8 cellular contexts compared by ENCODE assay signal in the genomic region with DNA sequence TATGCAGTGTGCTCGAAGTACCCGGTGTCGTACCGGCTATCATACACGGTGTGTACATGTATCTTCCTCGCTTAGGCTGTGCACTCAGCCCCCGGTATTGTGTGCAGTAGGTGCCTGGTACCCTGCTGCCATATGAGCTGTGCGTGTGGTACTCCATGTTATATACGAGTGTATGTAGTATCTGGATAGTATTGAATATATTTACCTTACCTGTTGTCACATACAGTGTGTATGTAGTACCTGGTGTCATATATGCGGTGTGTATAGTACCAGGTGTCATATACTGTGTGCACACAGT. TPM values are rescaled to one million over a fixed set of nuclear protein-coding genes. Genes with fewer than 3 reads are reported as not detected.
DNase-seq lines count a peak whose midpoint lies in the region; ATAC-seq and TF ChIP-seq lines count a peak whose summit lies in the region.

No MANE protein-coding gene starts in this region.

- H3K27me3 ChIP-seq in right lobe of liver = no peaks in the 10 kb centered on the region
- no peaks in the 10 kb centered on the region for H3K27me3 ChIP-seq in transverse colon

- TF ChIP-seq CTCF in astrocyte of the cerebellum (IDR thresholded peaks at IDR 0.05; ENCODE audit: low read depth, low read length, missing control alignments) (no peak), right lobe of liver (IDR thresholded peaks at IDR 0.05) (no peak), transverse colon (IDR thresholded peaks at IDR 0.05) (no peak)

- H3K9me3 ChIP-seq in right lobe of liver = no peaks in the 10 kb centered on the region
- H3K9me3 ChIP-seq in transverse colon = no peaks in the 10 kb centered on the region

- peaks cover 0 to 14% (median 4%) of the 10 kb centered on the region in 4 donors for H3K4me1 ChIP-seq in right lobe of liver
- H3K4me1 ChIP-seq in transverse colon = peaks cover 13 to 26% (median 21%) of the 10 kb centered on the region in 4 donors

- DNase-seq in astrocyte of the cerebellum (ENCODE audit: low read depth) (no peak), right lobe of liver (no peak), transverse colon (no peak), Ammon's horn (ENCODE audit: low spot score) (no peak), cerebellar nuclear complex (lab: John Stamatoyannopoulos, UW) (no peak)

- in situ Hi-C loops in astrocyte of the cerebellum (cut with HindIII; ENCODE audit: low sequenced_read_pairs) = no loop called here
- in situ Hi-C loops in transverse colon (cut with MboI; ENCODE audit: low pct_ligation_motif_present in 1 of 4, low pct_unique_long_range_greater_than_20kb in 1 of 4, low sequenced_read_pairs in 3 of 4) = no loop called here

- TF ChIP-seq POLR2A in right lobe of liver (IDR thresholded peaks at IDR 0.05) (no peak), transverse colon (IDR thresholded peaks at IDR 0.05) (no peak)

- ATAC-seq in GM19025 (IDR thresholded peaks at IDR 0.05; ENCODE audit: low read depth, unreplicated experiment) (peak; percentile 4), HG03378 (IDR thresholded peaks at IDR 0.05; ENCODE audit: unreplicated experiment) (peak; percentile 34), right lobe of liver (peak in 3 of 4 donors; percentile 18 to 30 (median 21)), HG02852 (IDR thresholded peaks at IDR 0.05; ENCODE audit: unreplicated experiment) (no peak)

- WGBS in right lobe of liver (ENCODE audit: insufficient coverage, low coverage, low lambda C conversion rate, missing lambda C conversion rate) = 4% methylated on average over 9 of the region's 10 CpGs
- WGBS in transverse colon (ENCODE audit: low coverage in 1 of 2), 2 donors = 9% methylated on average over 10 of the region's 10 CpGs; no CpG with 5 or more reads in 1 of the 2 donors

- peak overlapping the region; percentile 86 to 97 (median 88) for H3K27ac ChIP-seq in right lobe of liver
- H3K27ac ChIP-seq in transverse colon = peak overlapping the region; percentile 95 to 98 (median 98)

- H3K36me3 ChIP-seq in right lobe of liver (no peaks in the 10 kb centered on the region), transverse colon (no peaks in the 10 kb centered on the region)

- peak overlapping the region; percentile 67 for H3K4me3 ChIP-seq in astrocyte of the cerebellum (ENCODE audit: low read depth, low read length)
- peak overlapping the region; percentile 57 to 78 (median 75) for H3K4me3 ChIP-seq in right lobe of liver
- peak overlapping the region; percentile 76 to 89 (median 88) for H3K4me3 ChIP-seq in transverse colon

- intact Hi-C loops in right lobe of liver (cut with DNase I) (no loop called here), transverse colon (cut with DNase I; ENCODE audit: low total_unique reads) (no loop called here)

- no peak for TF ChIP-seq EP300 in transverse colon (IDR thresholded peaks at IDR 0.05; ENCODE audit: low read depth)

RNA-seq across cellular contexts. Expression of gene ZMYND11, which starts 1.2 kb away (rescaled TPM):
- total RNA-seq in right lobe of liver (10 to 100 TPM; 22.5 to 30.6 (median 24.4) TPM), transverse colon (10 to 100 TPM; 41.1 to 69.1 (median 54.2) TPM)
